In genomic region chr6:84687487-84687886, GRCh38 we compare ENCODE assay signal across 1 cellular context.
TF ChIP-seq lines count a peak whose summit lies in the region.

No MANE protein-coding gene starts in this region.

TF ChIP-seq in GM23338, 12 proteins besides CTCF, POLR2A, EP300 and RAD21 (continued from another document):
- TF ChIP-seq ZNF462 (CRISPR knock-in tag; IDR thresholded peaks at IDR 0.05), result no peak
- no peak for TF ChIP-seq ZNF331 (CRISPR knock-in tag; IDR thresholded peaks at IDR 0.05; ENCODE audit: low read depth)
- TF ChIP-seq NANOG (IDR thresholded peaks at IDR 0.05; ENCODE audit: borderline replicate concordance), result no peak
- no peak for TF ChIP-seq ETS1 (IDR thresholded peaks at IDR 0.05)
TF ChIP-seq in GM23338: peak in this region for 0.
